In genomic region chr3:25663324-25664065, GRCh38 we compare ENCODE assay signal across 8 cellular contexts. TPM values are rescaled to one million over a fixed set of nuclear protein-coding genes. Genes with fewer than 3 reads are reported as not detected.
DNase-seq lines count a peak whose midpoint lies in the region; ATAC-seq and TF ChIP-seq lines count a peak whose summit lies in the region.

No MANE protein-coding gene starts in this region.

- peaks cover 44% of the 10 kb centered on the region for H3K4me1 Mint-ChIP-seq in Calu3 (ENCODE audit: low read depth, unreplicated experiment)

- CTCF ChIA-PET in Calu3 (lab: Charles Lee) = interaction anchor here (0.6 kb wide), 2 partner anchors 23 to 1735 kb away, joined by 3 read pairs; no protein-coding TSS in a partner anchor

- peak overlapping the region; percentile 58 for H3K27ac ChIP-seq in OCI-LY3 (ENCODE audit: low read length)
- H3K27ac ChIP-seq in iPS-20b (ENCODE audit: low read length) = peak overlapping the region; percentile 69
- H3K27ac ChIP-seq in skeletal muscle tissue (ENCODE audit: low read depth, low read length) = peak overlapping the region; percentile 90

- H3K27me3 Mint-ChIP-seq in Calu3 (ENCODE audit: unreplicated experiment) = no peaks in the 10 kb centered on the region

- H3K27ac Mint-ChIP-seq in Calu3 (ENCODE audit: unreplicated experiment) = peak overlapping the region; percentile 89

- H4K20me1 ChIP-seq in OCI-LY3 (ENCODE audit: insufficient read depth, low read length) = peaks cover 50% of the 10 kb centered on the region

- peaks cover 21% of the 10 kb centered on the region for H3K27me3 ChIP-seq in OCI-LY3 (ENCODE audit: low read depth, low read length)
- H3K27me3 ChIP-seq in iPS-20b (ENCODE audit: insufficient read depth, low read length) = no peaks in the 10 kb centered on the region
- H3K27me3 ChIP-seq in skeletal muscle tissue (ENCODE audit: control insufficient read depth in 3 of 3, insufficient read depth in 3 of 3, low read length in 3 of 3) = no peaks in the 10 kb centered on the region

- ATAC-seq in GM19395 (IDR thresholded peaks at IDR 0.05; ENCODE audit: unreplicated experiment) (peak; percentile 39), HG03442 (IDR thresholded peaks at IDR 0.05; ENCODE audit: unreplicated experiment) (peak; percentile 26)

- no TSS peak for BruUV-seq in Calu3 (replicated peaks; lab: Mats Ljungman, UMichigan)

- H3K36me3 ChIP-seq in OCI-LY3 (replicated peaks; ENCODE audit: low read depth, low read length) (no peaks in the 10 kb centered on the region), iPS-20b (ENCODE audit: insufficient read depth, low read depth, low read length) (no peaks in the 10 kb centered on the region), skeletal muscle tissue (ENCODE audit: control insufficient read depth in 3 of 3, insufficient read depth in 3 of 3, low read length in 3 of 3) (no peaks in the 10 kb centered on the region)

- peak overlapping the region; percentile 91 for H3K4me3 ChIP-seq in OCI-LY3 (ENCODE audit: low read length)
- peak overlapping the region; percentile 100 for H3K4me3 ChIP-seq in iPS-20b (ENCODE audit: low read length)
- peak overlapping the region; percentile 73 to 84 (median 77) for H3K4me3 ChIP-seq in skeletal muscle tissue (ENCODE audit: low read length in 3 of 3)

- TF ChIP-seq CTCF in Calu3 (IDR thresholded peaks at IDR 0.05; ENCODE audit: unreplicated experiment) (no peak), OCI-LY3 (IDR thresholded peaks at IDR 0.05; ENCODE audit: low read depth, low read length) (no peak)

- peaks cover 31% of the 10 kb centered on the region for H3K36me3 Mint-ChIP-seq in Calu3 (ENCODE audit: insufficient read depth, unreplicated experiment)

- H3K79me2 ChIP-seq in OCI-LY3 (ENCODE audit: low read length) = peaks cover 61% of the 10 kb centered on the region

- DNase-seq in Calu3 = peak; percentile 52
- peak; percentile 24 for DNase-seq in amniotic epithelial cell (ENCODE audit: low read depth)
- DNase-seq in foreskin melanocyte = no peak

- H3K4me3 Mint-ChIP-seq in Calu3 (ENCODE audit: low read depth, unreplicated experiment) = peak overlapping the region; percentile 98

- intact Hi-C loops in Calu3 (cut with micrococcal nuclease; ENCODE audit: unreplicated experiment) = loop anchor here (2.0 to 5.0 kb wide), 3 partner anchors 15 to 194 kb away; partner anchors contain the start of gene NGLY1

- H3K9ac ChIP-seq in OCI-LY3 (ENCODE audit: low read length) = peak overlapping the region; percentile 76
- H3K9ac ChIP-seq in iPS-20b (ENCODE audit: low read depth, low read length) = peak overlapping the region; percentile 87
- peak overlapping the region; percentile 71 to 93 (median 71) for H3K9ac ChIP-seq in skeletal muscle tissue (ENCODE audit: low read depth in 1 of 3, low read length in 3 of 3)

- H3K9me3 Mint-ChIP-seq in Calu3 (ENCODE audit: low read depth, unreplicated experiment) = no peaks in the 10 kb centered on the region

- peaks cover 39% of the 10 kb centered on the region for H3K4me1 ChIP-seq in OCI-LY3 (ENCODE audit: low read length)
- peaks cover 19% of the 10 kb centered on the region for H3K4me1 ChIP-seq in iPS-20b (ENCODE audit: insufficient read depth, low read length)
- H3K4me1 ChIP-seq in skeletal muscle tissue (ENCODE audit: control insufficient read depth in 3 of 3, insufficient read depth in 3 of 3, low read length in 3 of 3) = peaks cover 16 to 33% (median 28%) of the 10 kb centered on the region in 3 donors

- 0 out of 2 replicates have a peak overlapping the region, but pooled peaks have one; percentile 43 for H2AFZ ChIP-seq in OCI-LY3 (ENCODE audit: low read depth, low read length)

- H3K9me3 ChIP-seq in OCI-LY3 (ENCODE audit: insufficient read depth, low read length) (no peaks in the 10 kb centered on the region), iPS-20b (ENCODE audit: insufficient read depth, low read depth, low read length) (no peaks in the 10 kb centered on the region), skeletal muscle tissue (ENCODE audit: control insufficient read depth in 3 of 3, low read length in 3 of 3) (no peaks in the 10 kb centered on the region)

- H3K4me2 ChIP-seq in OCI-LY3 (ENCODE audit: low read length) = peak overlapping the region; percentile 97

RNA-seq across cellular contexts. Expression of gene TOP2B, which starts 1.2 kb away (rescaled TPM):
- total RNA-seq in Calu3 (2022) (99.9 and 117 TPM in 2 replicates), skeletal muscle tissue (75.2 TPM)
